25 cellular contexts compared by ENCODE assay signal in the genomic region with DNA sequence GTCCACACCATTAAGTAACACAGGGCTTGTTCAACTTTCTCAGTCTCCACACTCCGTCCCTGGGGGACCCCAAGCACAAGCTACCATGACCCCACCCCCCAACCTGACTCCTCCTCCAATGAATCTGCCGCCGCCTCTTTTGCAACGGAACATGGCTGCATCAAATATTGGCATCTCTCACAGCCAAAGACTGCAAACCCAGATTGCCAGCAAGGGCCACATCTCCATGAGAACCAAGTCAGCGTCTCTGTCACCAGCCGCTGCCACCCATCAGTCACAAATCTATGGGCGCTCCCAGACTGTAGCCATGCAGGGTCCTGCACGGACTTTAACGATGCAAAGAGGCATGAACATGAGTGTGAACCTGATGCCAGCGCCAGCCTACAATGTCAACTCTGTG.
"Had no signal": no experiment of that assay in that cellular context is flagged by ENCODE, and none has a peak within 500 bp of the region (broad histone marks: within the 10 kb centered on the region; RNA-seq: fewer than 3 reads in every experiment).

No MANE protein-coding gene starts in this region.

- H3K36me3 ChIP-seq: breast epithelium had no signal

- H3K4me1 ChIP-seq: breast epithelium, Peyer's patch had no signal

- H3K9me3 ChIP-seq: adrenal gland, breast epithelium, MG63, Peyer's patch had no signal

- DNase-seq: activated B cell treated with CpG ODN at 0.5 μM for 24 hours; activated CD4-positive, alpha-beta memory T cell treated with anti-CD3 and anti-CD28 coated beads, Interleukin-2, amount 10 ng/mL, durations not matched to agents 7 days and 5 days; activated CD4-positive, alpha-beta T cell treated with anti-CD3 and anti-CD28 coated beads for 1 hour; activated CD4-positive, alpha-beta T cell treated with anti-CD3 and anti-CD28 coated beads, Interleukin-2, amount 50 U/mL, for 1 hour; activated CD8-positive, alpha-beta memory T cell treated with anti-CD3 and anti-CD28 coated beads, Interleukin-2, amount 50 U/mL, for 4 hours; activated effector memory CD4-positive, alpha-beta T cell treated with Interleukin-2 at 50 U/mL for 16 hours; activated naive CD4-positive, alpha-beta T cell; activated T-cell treated with anti-CD3 and anti-CD28 coated beads, Interleukin-2, amount 50 U/mL, for 1 hour; anterior cingulate cortex; central memory CD4-positive, alpha-beta T cell; MG63; NCI-H1105; NCI-H1436; NCI-H187; NCI-H2081; NCI-H510A treated with DMSO at 0.1 percent for 48 hours; NCI-H69; NK-92 treated with Interleukin-12 subunit alpha and Interleukin-12 subunit beta, amount 100 ng/mL, for 24 hours; Peyer's patch; SIG-M5; T-helper 17 cell; T-helper 9 cell had no signal

- H3K4me3 ChIP-seq: adrenal gland, breast epithelium, MG63, Peyer's patch had no signal

- ATAC-seq: T-helper 17 cell had no signal

- H3K27me3 ChIP-seq: adrenal gland, breast epithelium, MG63, Peyer's patch had no signal

- H3K27ac ChIP-seq: adrenal gland, breast epithelium, Peyer's patch had no signal

- FAIRE-seq: TTC549 had no signal
